ENCODE assay signal across 9 cellular contexts in the genomic region with DNA sequence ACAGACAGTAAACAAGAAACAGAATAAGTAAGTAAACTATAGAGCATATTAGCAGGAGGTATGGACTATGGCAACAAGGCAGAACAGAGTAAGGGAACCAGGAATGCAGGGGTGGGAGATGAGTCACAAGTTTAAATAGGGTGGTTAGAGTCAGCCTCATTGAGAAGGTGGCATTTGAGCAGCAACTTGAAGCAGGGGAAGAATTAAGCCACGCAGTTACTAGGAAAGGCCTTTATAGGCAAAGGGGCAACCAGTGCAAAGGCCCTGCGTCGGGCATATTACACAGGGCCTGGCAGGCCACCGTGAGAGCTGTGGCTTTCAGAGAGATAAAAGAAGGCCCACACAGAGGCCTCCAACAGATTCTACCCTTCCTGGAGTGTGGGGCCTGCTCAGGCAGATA.
A peak's percentile ranks its signal among the peaks of the same experiment; 100 is the strongest.
DNase-seq lines count a peak whose midpoint lies in the region; ATAC-seq and TF ChIP-seq lines count a peak whose summit lies in the region.
"Had no signal": no experiment of that assay in that cellular context is flagged by ENCODE, and none has a peak within 500 bp of the region (broad histone marks: within the 10 kb centered on the region; RNA-seq: fewer than 3 reads in every experiment).

No MANE protein-coding gene starts in this region.

- intact Hi-C loops in dorsolateral prefrontal cortex (cut with DNase I), result loop anchor here in 1 of 2 donors (5.0 kb wide), 1 partner anchor 38 kb away; no protein-coding TSS in a partner anchor

- peak overlapping the region in 57 of 59 donors; percentile 5 to 92 (median 73) for H3K27ac ChIP-seq in dorsolateral prefrontal cortex
- H3K27ac ChIP-seq: heart right ventricle had no signal

- TF ChIP-seq CTCF in dorsolateral prefrontal cortex (IDR thresholded peaks at IDR 0.05 in 54 of 56, conservative IDR thresholded peaks at IDR 0.05 in 2 of 56; ENCODE audit: low read depth in 1 of 56, partially characterized antibody in 56 of 56), result no peak
- no peak for TF ChIP-seq CTCF in GM20000 (IDR thresholded peaks at IDR 0.05; ENCODE audit: extremely low read depth, missing control alignments)

- DNase-seq in activated CD4-positive, CD25-positive, alpha-beta regulatory T cell (lab: John Stamatoyannopoulos, UW), result no peak
- DNase-seq in SW480 (ENCODE audit: low spot score), result peak; percentile 71
- DNase-seq in dorsolateral prefrontal cortex, result no peak
- DNase-seq in stimulated activated CD4-positive, alpha-beta T cell treated with anti-CD3 and anti-CD28 coated beads, Interleukin-2, amount 100 ng/mL, for 4 hours (ENCODE audit: low read depth), result peak; percentile 23
- DNase-seq in stimulated activated naive CD4-positive, alpha-beta T cell (lab: John Stamatoyannopoulos, UW), result no peak
- DNase-seq in activated gamma-delta T cell treated with Interleukin-2 at 50 U/mL for 16 hours, result no peak
- DNase-seq in GM20000 (ENCODE audit: low spot score), result no peak
- DNase-seq: heart right ventricle had no signal

- H3K27me3 ChIP-seq in dorsolateral prefrontal cortex, result no peaks in the 10 kb centered on the region
- H3K27me3 ChIP-seq: heart right ventricle had no signal

- H3K4me3 ChIP-seq in dorsolateral prefrontal cortex, result no peak overlapping the region
- H3K4me3 ChIP-seq: heart right ventricle had no signal

- peak; percentile 39 to 61 for ATAC-seq in activated CD4-positive, CD25-positive, alpha-beta regulatory T cell treated with anti-CD3 and anti-CD28 coated beads, Interleukin-2, amount 50 U/mL, for 24 hours

Comparison
In these comparisons a context has a peak if more than half of its experiments do, and no peak if none do; other contexts are left out.
1. DNase-seq: peak in SW480 (single experiment) and stimulated activated CD4-positive, alpha-beta T cell treated with anti-CD3 and anti-CD28 coated beads, Interleukin-2, amount 100 ng/mL, for 4 hours (single experiment); none in activated CD4-positive, CD25-positive, alpha-beta regulatory T cell (0 of 4), dorsolateral prefrontal cortex (0 of 10), stimulated activated naive CD4-positive, alpha-beta T cell (0 of 6), activated gamma-delta T cell treated with Interleukin-2 at 50 U/mL for 16 hours (single experiment) and GM20000 (single experiment).